In the genomic region with DNA sequence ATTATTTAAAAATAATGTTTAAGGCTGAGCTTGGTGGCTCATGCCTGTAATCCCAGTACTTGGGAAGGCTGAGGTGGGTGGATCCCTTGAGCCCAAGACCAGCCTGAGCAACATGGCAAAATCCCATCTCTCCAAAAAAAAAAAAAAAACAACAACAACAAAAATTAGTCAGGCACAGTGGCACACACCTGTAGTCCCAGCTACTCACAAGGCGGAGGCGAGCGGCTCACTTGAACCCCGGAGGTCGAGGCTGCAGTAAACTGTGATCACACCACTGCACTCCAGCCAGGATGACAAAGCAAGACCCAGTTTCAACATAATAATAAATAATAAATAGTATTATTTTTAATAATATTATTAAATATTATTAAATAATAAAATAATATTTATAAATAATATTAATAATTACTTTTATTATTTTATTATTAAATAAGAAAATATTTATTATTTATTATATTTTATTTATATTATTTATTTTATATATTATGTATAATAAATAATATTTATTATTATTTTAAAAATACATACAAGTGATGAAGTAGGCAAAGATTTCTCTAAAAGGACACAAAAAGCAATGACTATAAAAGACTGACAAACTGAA, we compare ENCODE assay signal across 20 cellular contexts. TPM values are rescaled to one million over a fixed set of nuclear protein-coding genes. Genes with fewer than 3 reads are reported as not detected.
"Had no signal": no experiment of that assay in that cellular context is flagged by ENCODE, and none has a peak within 500 bp of the region (broad histone marks: within the 10 kb centered on the region; RNA-seq: fewer than 3 reads in every experiment).

No MANE protein-coding gene starts in this region.

- H3K4me3 Mint-ChIP-seq: dendritic cell treated with granulocyte-macrophage colony-stimulating factor and Interleukin-4, amounts not matched to agents 40 ng/mL and 50 ng/mL, for 4 days; effector memory CD8-positive, alpha-beta T cell; naive thymus-derived CD4-positive, alpha-beta T cell; nephron progenitor cell; stimulated activated effector memory CD8-positive, alpha-beta T cell treated with anti-CD3 and anti-CD28 coated beads, Interleukin-12 subunit alpha, Interleukin-12 subunit beta, amount 100 ng/mL, for 72 hours had no signal

- H3K4me1 ChIP-seq: esophagus muscularis mucosa, suprapubic skin, thyroid gland, upper lobe of left lung had no signal

- H3K79me2 ChIP-seq: hepatocyte had no signal

- H2AFZ ChIP-seq: hepatocyte had no signal

- H3K27ac Mint-ChIP-seq: dendritic cell treated with granulocyte-macrophage colony-stimulating factor and Interleukin-4, amounts not matched to agents 40 ng/mL and 50 ng/mL, for 4 days; effector memory CD8-positive, alpha-beta T cell; naive thymus-derived CD4-positive, alpha-beta T cell; nephron progenitor cell; stimulated activated effector memory CD8-positive, alpha-beta T cell treated with anti-CD3 and anti-CD28 coated beads, Interleukin-12 subunit alpha, Interleukin-12 subunit beta, amount 100 ng/mL, for 72 hours had no signal

- H3K4me3 ChIP-seq: esophagus muscularis mucosa, hepatocyte, smooth muscle cell, suprapubic skin, thyroid gland, upper lobe of left lung, vagina had no signal

- H3K27ac ChIP-seq: epithelial cell of prostate, esophagus muscularis mucosa, hepatocyte, suprapubic skin, thyroid gland, upper lobe of left lung, vagina had no signal

- H3K36me3 ChIP-seq: esophagus muscularis mucosa, suprapubic skin, thyroid gland, upper lobe of left lung, vagina had no signal

- H3K27me3 ChIP-seq: esophagus muscularis mucosa, hepatocyte, suprapubic skin, thyroid gland, upper lobe of left lung, vagina had no signal

- H3K27me3 Mint-ChIP-seq: dendritic cell treated with granulocyte-macrophage colony-stimulating factor and Interleukin-4, amounts not matched to agents 40 ng/mL and 50 ng/mL, for 4 days; effector memory CD8-positive, alpha-beta T cell; naive thymus-derived CD4-positive, alpha-beta T cell had no signal

- ATAC-seq: effector memory CD8-positive, alpha-beta T cell; naive thymus-derived CD4-positive, alpha-beta T cell; stimulated activated effector memory CD8-positive, alpha-beta T cell treated with anti-CD3 and anti-CD28 coated beads, Interleukin-12 subunit alpha, Interleukin-12 subunit beta, amount 100 ng/mL, for 72 hours; stimulated activated naive CD8-positive, alpha-beta T cell treated with anti-CD3 and anti-CD28 coated beads, Interleukin-15, Interleukin-2, amounts not matched to agents 100 U/mL and 50 U/mL, for 24 hours had no signal

- DNase-seq: effector memory CD8-positive, alpha-beta T cell; kidney glomerular epithelial cell; mesendoderm; naive thymus-derived CD4-positive, alpha-beta T cell; nephron progenitor cell; stimulated activated CD4-positive, alpha-beta T cell treated with anti-CD3 and anti-CD28 coated beads, Interleukin-4, amount 100 ng/mL, for 1 hour; stimulated activated CD8-positive, alpha-beta memory T cell treated with anti-CD3 and anti-CD28 coated beads, Interleukin-4, amount 100 ng/mL, for 48 hours; stimulated activated naive CD8-positive, alpha-beta T cell treated with anti-CD3 and anti-CD28 coated beads, Interleukin-15, Interleukin-2, amounts not matched to agents 100 U/mL and 50 U/mL, for 24 hours; thyroid gland; upper lobe of left lung had no signal

- H3K4me2 ChIP-seq: hepatocyte, smooth muscle cell had no signal

- H3K9me3 Mint-ChIP-seq: dendritic cell treated with granulocyte-macrophage colony-stimulating factor and Interleukin-4, amounts not matched to agents 40 ng/mL and 50 ng/mL, for 4 days; effector memory CD8-positive, alpha-beta T cell; naive thymus-derived CD4-positive, alpha-beta T cell; nephron progenitor cell; stimulated activated effector memory CD8-positive, alpha-beta T cell treated with anti-CD3 and anti-CD28 coated beads, Interleukin-12 subunit alpha, Interleukin-12 subunit beta, amount 100 ng/mL, for 72 hours had no signal

- H3K9me3 ChIP-seq: esophagus muscularis mucosa, suprapubic skin, thyroid gland, upper lobe of left lung, vagina had no signal

RNA-seq across cellular contexts. Expression of a gene that starts 26.7 kb away (rescaled TPM):
- total RNA-seq: mononuclear cell, pulmonary artery endothelial cell had no signal
- polyA plus RNA-seq: naive thymus-derived CD4-positive, alpha-beta T cell had no signal
